ENCODE assay signal across 27 cellular contexts in the genomic region with DNA sequence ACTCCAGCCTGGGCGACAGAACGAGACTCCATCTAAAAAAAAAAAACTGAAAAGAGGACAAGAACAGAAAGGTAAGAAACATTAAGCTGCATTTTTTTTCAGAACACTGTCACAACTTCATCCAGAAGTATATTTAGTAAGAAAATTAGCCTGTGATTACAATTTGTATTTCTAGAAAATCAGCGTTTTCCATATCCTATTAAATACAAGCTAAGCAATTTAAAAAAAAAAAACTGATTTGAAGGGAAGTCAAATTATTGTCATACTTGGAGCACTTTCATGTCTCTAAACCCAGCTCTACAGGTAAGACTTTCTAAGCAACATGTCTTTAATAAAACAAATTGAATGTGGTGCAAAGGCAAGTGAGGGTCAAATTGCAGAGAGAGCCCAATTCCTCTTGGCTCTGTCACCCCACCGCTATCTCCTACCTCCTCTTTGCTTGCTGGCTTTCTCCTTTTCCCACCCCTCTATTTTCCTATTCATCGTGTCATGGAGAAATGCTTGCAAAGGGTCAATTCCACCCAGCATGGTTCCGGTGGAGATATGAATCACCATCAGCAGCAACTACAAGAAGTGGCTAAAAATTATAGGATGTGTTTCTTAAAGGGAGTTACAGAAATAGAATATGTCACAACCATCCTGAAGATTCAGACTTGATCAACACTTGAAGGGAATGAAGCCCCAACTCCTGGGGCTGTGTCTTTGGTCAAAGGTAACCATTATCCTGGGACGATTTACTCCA.
"Had no signal": no experiment of that assay in that cellular context is flagged by ENCODE, and none has a peak within 500 bp of the region (broad histone marks: within the 10 kb centered on the region; RNA-seq: fewer than 3 reads in every experiment).

No MANE protein-coding gene starts in this region.

- ATAC-seq: heart right ventricle; left cardiac atrium; left lung; mucosa of descending colon; stimulated activated effector memory CD8-positive, alpha-beta T cell treated with anti-CD3 and anti-CD28 coated beads, Interleukin-12 subunit alpha, Interleukin-12 subunit beta, amount 100 ng/mL, for 72 hours had no signal

- H3K36me3 ChIP-seq: esophagus muscularis mucosa, heart right ventricle, left lung, prostate gland, right atrium auricular region, sigmoid colon, stomach, thyroid gland had no signal

- H3K4me1 Mint-ChIP-seq: naive B cell; nephron; stimulated activated effector memory CD8-positive, alpha-beta T cell treated with anti-CD3 and anti-CD28 coated beads, Interleukin-12 subunit alpha, Interleukin-12 subunit beta, amount 100 ng/mL, for 72 hours had no signal

- H3K9me3 Mint-ChIP-seq: mesothelial cell of epicardium; naive B cell; nephron; stimulated activated effector memory CD8-positive, alpha-beta T cell treated with anti-CD3 and anti-CD28 coated beads, Interleukin-12 subunit alpha, Interleukin-12 subunit beta, amount 100 ng/mL, for 72 hours had no signal

- DNase-seq: dermis blood vessel endothelial cell; effector memory CD4-positive, alpha-beta T cell; foreskin melanocyte; glutamatergic neuron; heart right ventricle; hippocampal formation; left cardiac atrium; left lung; mesenchymal stem cell; mucosa of descending colon; naive B cell; nucleus accumbens; sigmoid colon; stimulated activated CD4-positive, alpha-beta T cell treated with anti-CD3 and anti-CD28 coated beads, Interleukin-2, amount 100 ng/mL, for 24 hours; stimulated activated CD4-positive, alpha-beta T cell treated with anti-CD3 and anti-CD28 coated beads, Interleukin-4, amount 100 ng/mL, for 24 hours; stimulated activated naive CD4-positive, alpha-beta T cell treated with Interleukin-2 at 50 U/mL for 16 hours; stomach; thyroid gland; trophoblast cell had no signal

- FAIRE-seq: endothelial cell of umbilical vein, islet of Langerhans had no signal

- H3K36me3 Mint-ChIP-seq: mesothelial cell of epicardium; naive B cell; stimulated activated effector memory CD8-positive, alpha-beta T cell treated with anti-CD3 and anti-CD28 coated beads, Interleukin-12 subunit alpha, Interleukin-12 subunit beta, amount 100 ng/mL, for 72 hours had no signal

- H3K27me3 ChIP-seq: right atrium auricular region, sigmoid colon, thyroid gland had no signal

- H3K4me3 Mint-ChIP-seq: mesothelial cell of epicardium; naive B cell; nephron; stimulated activated effector memory CD8-positive, alpha-beta T cell treated with anti-CD3 and anti-CD28 coated beads, Interleukin-12 subunit alpha, Interleukin-12 subunit beta, amount 100 ng/mL, for 72 hours had no signal

- H3K27ac ChIP-seq: esophagus muscularis mucosa, heart right ventricle, left lung, prostate gland, right atrium auricular region, sigmoid colon, stomach, thyroid gland had no signal

- H3K27ac Mint-ChIP-seq: mesothelial cell of epicardium; nephron; stimulated activated effector memory CD8-positive, alpha-beta T cell treated with anti-CD3 and anti-CD28 coated beads, Interleukin-12 subunit alpha, Interleukin-12 subunit beta, amount 100 ng/mL, for 72 hours had no signal

- H3K9me3 ChIP-seq: esophagus muscularis mucosa, heart right ventricle, left lung, mucosa of descending colon, prostate gland, right atrium auricular region, sigmoid colon, stomach, thyroid gland had no signal

- H3K4me3 ChIP-seq: esophagus muscularis mucosa, heart right ventricle, left lung, mucosa of descending colon, prostate gland, right atrium auricular region, sigmoid colon, stomach, thyroid gland had no signal

- H3K4me1 ChIP-seq: esophagus muscularis mucosa, heart right ventricle, left lung, prostate gland, right atrium auricular region, sigmoid colon, stomach, thyroid gland had no signal
